Comparison of ENCODE assay signal across 1 cellular context in genomic region chr11:62753736-62754603, GRCh38.
A peak's percentile ranks its signal among the peaks of the same experiment; 100 is the strongest.
TF ChIP-seq lines count a peak whose summit lies in the region.

Gene ZBTB3 (minus strand): TSS chr11:62754160. CDS start chr11:62753664, 496 bp downstream.

TF ChIP-seq in HepG2, 621 proteins besides CTCF, POLR2A, EP300 and RAD21 (continued from another document):
- TF ChIP-seq CREB1 (IDR thresholded peaks at IDR 0.05) = peak; percentile 85
- TF ChIP-seq CREB1 (CRISPR knock-in tag; IDR thresholded peaks at IDR 0.05) = peak; percentile 73
- peak; percentile 11; the same call in 1 of the 2 replicates for TF ChIP-seq ETV5 (CRISPR knock-in tag; IDR thresholded peaks at IDR 0.05; ENCODE audit: borderline replicate concordance)
- peak; percentile 53; the same call in 1 of the 2 replicates for TF ChIP-seq THAP11 (CRISPR knock-in tag; IDR thresholded peaks at IDR 0.05)
- TF ChIP-seq POLR2G (IDR thresholded peaks at IDR 0.05; ENCODE audit: low read depth, low read length) = peak; percentile 92
